24 cellular contexts compared by ENCODE assay signal in genomic region chr19:3025516-3025890, GRCh38. TPM values are rescaled to one million over a fixed set of nuclear protein-coding genes. Genes with fewer than 3 reads are reported as not detected.
A peak's percentile ranks its signal among the peaks of the same experiment; 100 is the strongest.
DNase-seq lines count a peak whose midpoint lies in the region; ATAC-seq and TF ChIP-seq lines count a peak whose summit lies in the region.
"Had no signal": no experiment of that assay in that cellular context is flagged by ENCODE, and none has a peak within 500 bp of the region (broad histone marks: within the 10 kb centered on the region; RNA-seq: fewer than 3 reads in every experiment).

No MANE protein-coding gene starts in this region.

- no peaks in the 10 kb centered on the region for H3K9me3 Mint-ChIP-seq in WTC11
- H3K9me3 Mint-ChIP-seq in mesothelial cell of epicardium = no peaks in the 10 kb centered on the region
- peaks cover 3% of the 10 kb centered on the region for H3K9me3 Mint-ChIP-seq in glutamatergic neuron (ENCODE audit: unreplicated experiment)
- H3K9me3 Mint-ChIP-seq: central memory CD8-positive, alpha-beta T cell had no signal

- CTCF ChIA-PET in WTC11 (lab: Charles Lee) = interaction anchor here (0.6 to 4.0 kb wide), 13 partner anchors 11 to 104 kb away, joined by 3 to 26 read pairs (median 6); no protein-coding TSS in a partner anchor

- no peak for TF ChIP-seq CTCF in WTC11 (IDR thresholded peaks at IDR 0.05)
- no peak for TF ChIP-seq CTCF in mesothelial cell of epicardium (IDR thresholded peaks at IDR 0.05; ENCODE audit: unreplicated experiment)
- TF ChIP-seq CTCF in glutamatergic neuron (IDR thresholded peaks at IDR 0.05; ENCODE audit: partially characterized antibody, unreplicated experiment) = no peak

- peaks cover 32% of the 10 kb centered on the region for H3K4me1 Mint-ChIP-seq in WTC11
- H3K4me1 Mint-ChIP-seq in mesothelial cell of epicardium = peaks cover 21% of the 10 kb centered on the region
- H3K4me1 Mint-ChIP-seq in glutamatergic neuron (ENCODE audit: low read depth, unreplicated experiment) = no peaks in the 10 kb centered on the region

- intact Hi-C loops in Right ventricle myocardium inferior (cut with DNase I) = loop anchor here (5.0 kb wide), 1 partner anchor 37 kb away; the partner anchor contains the start of gene TLE5
- intact Hi-C loops in left ventricle myocardium superior (cut with micrococcal nuclease) = no loop called here

- H3K27ac Mint-ChIP-seq in WTC11 (peak overlapping the region; percentile 80; the same call in 1 of the 2 replicates), mesothelial cell of epicardium (no peak overlapping the region), glutamatergic neuron (ENCODE audit: unreplicated experiment) (no peak overlapping the region)
- H3K27ac Mint-ChIP-seq: CD14-positive monocyte had no signal

- ATAC-seq in Right ventricle myocardium inferior (no peak), left ventricle myocardium superior (no peak), WTC11 (peak; percentile 12; the same call in 1 of the 2 replicates), GM21526 (IDR thresholded peaks at IDR 0.05; ENCODE audit: low FRiP score, unreplicated experiment) (no peak)
- ATAC-seq: A549 had no signal

- DNase-seq in Right ventricle myocardium inferior (ENCODE audit: missing footprints) = peak; percentile 39
- DNase-seq in left ventricle myocardium superior = no peak
- no peak for DNase-seq in WTC11 (ENCODE audit: low spot score)
- no peak for DNase-seq in mesothelial cell of epicardium (ENCODE audit: low spot score in 2 of 2, unreplicated experiment in 2 of 2)
- DNase-seq in glutamatergic neuron = no peak
- no peak for DNase-seq in NCI-H2029 (lab: John Stamatoyannopoulos, UW)
- no peak for DNase-seq in activated CD4-positive, CD25-positive, alpha-beta regulatory T cell treated with anti-CD3 and anti-CD28 coated beads, Interleukin-2, amount 50 U/mL, for 72 hours
- DNase-seq: activated CD4-positive, CD25-positive, alpha-beta regulatory T cell; activated naive CD4-positive, alpha-beta T cell treated with anti-CD3 and anti-CD28 coated beads, Interleukin-2, amount 50 U/mL, for 16 hours; activated T-cell treated with anti-CD3 and anti-CD28 coated beads, Interleukin-2, amount 50 U/mL, for 48 hours; aorta; DMS 273 treated with DMSO at 0.1 percent for 48 hours; foreskin fibroblast; GF-D8; hypothalamus; Karpas-422; NCI-H187 treated with DMSO at 0.1 percent for 48 hours; NCI-H446; NK-92 treated with Interleukin-12 subunit alpha and Interleukin-12 subunit beta, amount 100 ng/mL, for 24 hours; T-helper 2 cell had no signal

- H3K4me3 Mint-ChIP-seq in WTC11 (peak overlapping the region; percentile 52), mesothelial cell of epicardium (peak overlapping the region; percentile 46), glutamatergic neuron (ENCODE audit: unreplicated experiment) (no peak overlapping the region)

- H3K36me3 Mint-ChIP-seq in WTC11 (no peaks in the 10 kb centered on the region), mesothelial cell of epicardium (peaks cover 12% of the 10 kb centered on the region), glutamatergic neuron (ENCODE audit: unreplicated experiment) (no peaks in the 10 kb centered on the region)

- H3K27me3 Mint-ChIP-seq in WTC11 (ENCODE audit: low read depth) (peaks cover 55% of the 10 kb centered on the region), mesothelial cell of epicardium (ENCODE audit: low read depth) (peaks cover 11% of the 10 kb centered on the region), glutamatergic neuron (ENCODE audit: unreplicated experiment) (peaks cover 19% of the 10 kb centered on the region)
- H3K27me3 Mint-ChIP-seq: central memory CD8-positive, alpha-beta T cell had no signal

- POLR2A ChIA-PET in WTC11 (lab: Charles Lee) = interaction anchor here (0.7 to 1.3 kb wide), 5 partner anchors 8 to 520 kb away, joined by 3 to 9 read pairs (median 3); partner anchors contain the start of gene TLE6

TF ChIP-seq in WTC11, 78 proteins besides CTCF, POLR2A, EP300 and RAD21 (continues in another document):
- TF ChIP-seq E2F5 (CRISPR knock-in tag; IDR thresholded peaks at IDR 0.05) (no peak), IRF1 (CRISPR knock-in tag; IDR thresholded peaks at IDR 0.05) (no peak), ZNF219 (CRISPR knock-in tag; IDR thresholded peaks at IDR 0.05; ENCODE audit: borderline replicate concordance) (no peak), NFATC4 (CRISPR knock-in tag; IDR thresholded peaks at IDR 0.05) (no peak), MYBL2 (CRISPR knock-in tag; IDR thresholded peaks at IDR 0.05) (no peak), PREB (CRISPR knock-in tag; IDR thresholded peaks at IDR 0.05; ENCODE audit: borderline replicate concordance) (no peak), ATF6 (CRISPR knock-in tag; IDR thresholded peaks at IDR 0.05) (no peak), RORB (CRISPR knock-in tag; IDR thresholded peaks at IDR 0.05) (no peak), ATF3 (CRISPR knock-in tag; conservative IDR thresholded peaks at IDR 0.05) (no peak)

RNA-seq across cellular contexts. Expression of gene TLE2, which starts 3.6 kb away (rescaled TPM):
- 58.6 TPM for total RNA-seq in Right ventricle myocardium inferior
- 66.5 TPM for total RNA-seq in left ventricle myocardium superior
- 13.1 to 20.0 TPM (median 15.8 TPM) in 3 replicates for total RNA-seq in WTC11 (2021)
- total RNA-seq in mesothelial cell of epicardium = 101 to 103 TPM (median 101 TPM) in 3 replicates
- not detected for total RNA-seq in glutamatergic neuron (ENCODE audit: unreplicated experiment)

RNA-seq across cellular contexts. Expression of gene TLE5, which starts 36.8 kb away (rescaled TPM):
- total RNA-seq in Right ventricle myocardium inferior (775 TPM), left ventricle myocardium superior (846 TPM), WTC11 (2021) (233 to 249 TPM (median 246 TPM) in 3 replicates), mesothelial cell of epicardium (411 to 417 TPM (median 413 TPM) in 3 replicates), glutamatergic neuron (ENCODE audit: unreplicated experiment) (258 TPM)

RNA-seq across cellular contexts. Expression of gene TLE6, which starts 48.1 kb away (rescaled TPM):
- total RNA-seq in Right ventricle myocardium inferior (1.1 TPM), left ventricle myocardium superior (0.30 TPM), WTC11 (2021) (2.5 to 3.3 TPM (median 3.1 TPM) in 3 replicates), mesothelial cell of epicardium (4.3 to 7.6 TPM (median 6.9 TPM) in 3 replicates), glutamatergic neuron (ENCODE audit: unreplicated experiment) (not detected)

Comparison
In these comparisons a context has a peak if more than half of its experiments do, and no peak if none do; other contexts are left out.
1. RNA of gene TLE2, which starts 3.6 kb away (total RNA-seq): 101 to 103 TPM in mesothelial cell of epicardium, 66.5 TPM in left ventricle myocardium superior (single experiment), 58.6 TPM in Right ventricle myocardium inferior (single experiment) and 13.1 to 20.0 TPM in WTC11; not detected in glutamatergic neuron (single experiment); every median in the first group is over 10 times any median in the second.